Comparison of ENCODE assay signal across 8 cellular contexts in genomic region chr9:85258823-85259370, GRCh38.
DNase-seq lines count a peak whose midpoint lies in the region; ATAC-seq and TF ChIP-seq lines count a peak whose summit lies in the region.

No MANE protein-coding gene starts in this region.

- no peaks in the 10 kb centered on the region for H3K79me2 ChIP-seq in DND-41 (ENCODE audit: insufficient read depth, low read length)

- H3K36me3 ChIP-seq in DND-41 (ENCODE audit: insufficient read depth, low read length) (no peaks in the 10 kb centered on the region), SK-N-MC (ENCODE audit: insufficient read depth, low read length) (no peaks in the 10 kb centered on the region)

- H3K4me3 ChIP-seq in DND-41 (ENCODE audit: low read depth in 1 of 2, low read length in 2 of 2) (no peak overlapping the region), LNCaP clone FGC (ENCODE audit: low read depth, low read length) (no peak overlapping the region), SK-N-MC (no peak overlapping the region)

- H4K20me1 ChIP-seq in DND-41 (ENCODE audit: insufficient read depth, low read length), result no peaks in the 10 kb centered on the region

- peaks cover 7% of the 10 kb centered on the region for H3K9me3 Mint-ChIP-seq in osteocyte (ENCODE audit: unreplicated experiment)

- H3K9ac ChIP-seq in DND-41 (ENCODE audit: low read depth, low read length) (no peak overlapping the region), SK-N-MC (ENCODE audit: insufficient read length) (no peak overlapping the region)

- peak; percentile 10 for DNase-seq in DND-41
- no peak for DNase-seq in LNCaP clone FGC (ENCODE audit: low read depth)
- peak; percentile 2 for DNase-seq in SK-N-MC (ENCODE audit: low read depth, low spot score)
- peak; percentile 45 to 73 for DNase-seq in foreskin keratinocyte
- DNase-seq in osteocyte (ENCODE audit: extremely low spot score, unreplicated experiment), result no peak
- DNase-seq in NCI-H446 treated with DMSO at 0.1 percent for 48 hours (lab: John Stamatoyannopoulos, UW), result no peak

- TF ChIP-seq CTCF in DND-41 (IDR thresholded peaks at IDR 0.05; ENCODE audit: borderline replicate concordance, extremely low read depth, low read length, poor library complexity, severe bottlenecking) (peak; percentile 52), LNCaP clone FGC (IDR thresholded peaks at IDR 0.05; ENCODE audit: control insufficient read depth, extremely low read depth, insufficient read depth) (peak; percentile 98), foreskin keratinocyte (conservative IDR thresholded peaks at IDR 0.05) (peak; percentile 94), osteocyte (IDR thresholded peaks at IDR 0.05) (peak; percentile 88)

- no peak overlapping the region for H3K4me3 Mint-ChIP-seq in osteocyte (ENCODE audit: unreplicated experiment)

- H3K4me2 ChIP-seq in DND-41 (ENCODE audit: insufficient read depth, low read length), result no peak overlapping the region

- H3K27me3 ChIP-seq in DND-41 (ENCODE audit: insufficient read depth, low read length, poor library complexity) (no peaks in the 10 kb centered on the region), foreskin keratinocyte (no peaks in the 10 kb centered on the region)

- no peak overlapping the region for H2AFZ ChIP-seq in DND-41 (ENCODE audit: low read depth, low read length)

- no peak overlapping the region for H3K27ac Mint-ChIP-seq in osteocyte (ENCODE audit: unreplicated experiment)

- H3K9me3 ChIP-seq in DND-41 (ENCODE audit: insufficient read depth, low read length, severe bottlenecking), result no peaks in the 10 kb centered on the region
- no peaks in the 10 kb centered on the region for H3K9me3 ChIP-seq in SK-N-MC (ENCODE audit: low read depth, low read length)

- H3K4me1 Mint-ChIP-seq in osteocyte (ENCODE audit: unreplicated experiment), result peaks cover 6% of the 10 kb centered on the region

- H3K27ac ChIP-seq in DND-41 (ENCODE audit: low read length), result no peak overlapping the region
- no peak overlapping the region for H3K27ac ChIP-seq in SK-N-MC
- no peak overlapping the region for H3K27ac ChIP-seq in foreskin keratinocyte

- H3K27me3 Mint-ChIP-seq in osteocyte (ENCODE audit: unreplicated experiment), result peaks cover 9% of the 10 kb centered on the region

- H3K36me3 Mint-ChIP-seq in osteocyte (ENCODE audit: unreplicated experiment), result no peaks in the 10 kb centered on the region

- no peak for ATAC-seq in DND-41 (ENCODE audit: insufficient read depth, low read depth)
- ATAC-seq in GM19328 (IDR thresholded peaks at IDR 0.05; ENCODE audit: unreplicated experiment), result peak; percentile 51
- ATAC-seq in foreskin keratinocyte, result peak; percentile 99
- ATAC-seq in GM18502 (IDR thresholded peaks at IDR 0.05; ENCODE audit: poor library complexity, unreplicated experiment), result no peak

- no peaks in the 10 kb centered on the region for H3K4me1 ChIP-seq in DND-41 (ENCODE audit: insufficient read depth, low read length)
- H3K4me1 ChIP-seq in foreskin keratinocyte, result no peaks in the 10 kb centered on the region

Comparison
In these comparisons a context has a peak if more than half of its experiments do, and no peak if none do; other contexts are left out.
1. ATAC-seq: peak in GM19328 (single experiment) and foreskin keratinocyte (single experiment); none in DND-41 (single experiment) and GM18502 (single experiment).
2. DNase-seq: peak in DND-41 (single experiment), SK-N-MC (single experiment) and foreskin keratinocyte (2 of 2); none in LNCaP clone FGC (single experiment), osteocyte (single experiment) and NCI-H446 treated with DMSO at 0.1 percent for 48 hours (single experiment).
3. Peak in every context shown above with its lines, with median percentiles within 50 percentile points of each other: CTCF ChIP-seq.